In genomic region chr1:228284148-228284495, GRCh38 we compare ENCODE assay signal across 31 cellular contexts.
"Had no signal": no experiment of that assay in that cellular context is flagged by ENCODE, and none has a peak within 500 bp of the region (broad histone marks: within the 10 kb centered on the region; RNA-seq: fewer than 3 reads in every experiment).

No MANE protein-coding gene starts in this region.

- H3K4me3 ChIP-seq: K562, Peyer's patch, SJCRH30, SK-N-MC had no signal

- H3K36me3 ChIP-seq: brain microvascular endothelial cell, Peyer's patch, WERI-Rb-1 had no signal

- H3K4me1 ChIP-seq: Peyer's patch had no signal

- H3K27ac ChIP-seq: brain microvascular endothelial cell, Peyer's patch, SJCRH30, SK-N-MC, WERI-Rb-1 had no signal

- DNase-seq: activated CD4-positive, alpha-beta memory T cell treated with anti-CD3 and anti-CD28 coated beads, Interleukin-2, amount 10 ng/mL, durations not matched to agents 7 days and 5 days; activated CD4-positive, alpha-beta T cell treated with anti-CD3 and anti-CD28 coated beads for 1 hour; activated CD4-positive, alpha-beta T cell treated with anti-CD3 and anti-CD28 coated beads for 48 hours; activated CD4-positive, CD25-positive, alpha-beta regulatory T cell; activated CD8-positive, alpha-beta memory T cell treated with anti-CD3 and anti-CD28 coated beads for 24 hours; activated CD8-positive, alpha-beta memory T cell treated with anti-CD3 and anti-CD28 coated beads, Interleukin-2, amount 10 ng/mL, durations not matched to agents 7 days and 5 days; activated gamma-delta T cell; activated naive CD4-positive, alpha-beta T cell treated with anti-CD3 and anti-CD28 coated beads for 36 hours; activated naive CD8-positive, alpha-beta T cell treated with anti-CD3 and anti-CD28 coated beads, Interleukin-2, amount 50 U/mL, for 24 hours; activated T-cell treated with anti-CD3 and anti-CD28 coated beads, Interleukin-2, amount 50 U/mL, for 24 hours; anterior cingulate cortex; brain microvascular endothelial cell; IMR-90; NCI-H1092 treated with DMSO at 0.1 percent for 48 hours; NCI-H1417 treated with DMSO at 0.1 percent for 48 hours; NCI-H187 treated with DMSO at 0.1 percent for 48 hours; NCI-H2081; NCI-H2171 treated with DMSO at 0.1 percent for 48 hours; NCI-H2227 treated with DMSO at 0.1 percent for 48 hours; NCI-H446; NCI-H510A treated with DMSO at 0.1 percent for 48 hours; NCI-H526 treated with DMSO at 0.1 percent for 48 hours; NCI-H774; PC-3; RPMI8226; T1000; WERI-Rb-1 had no signal

- H3K9me3 ChIP-seq: Peyer's patch, SJCRH30 had no signal

- H3K27me3 ChIP-seq: brain microvascular endothelial cell, Peyer's patch, SJCRH30 had no signal

- ATAC-seq: activated CD8-positive, alpha-beta memory T cell treated with anti-CD3 and anti-CD28 coated beads, Interleukin-2, amount 10 ng/mL, durations not matched to agents 7 days and 5 days; activated naive CD8-positive, alpha-beta T cell treated with anti-CD3 and anti-CD28 coated beads, Interleukin-2, amount 50 U/mL, for 24 hours; K562; PC-3 had no signal
